9 cellular contexts compared by ENCODE assay signal in the genomic region with DNA sequence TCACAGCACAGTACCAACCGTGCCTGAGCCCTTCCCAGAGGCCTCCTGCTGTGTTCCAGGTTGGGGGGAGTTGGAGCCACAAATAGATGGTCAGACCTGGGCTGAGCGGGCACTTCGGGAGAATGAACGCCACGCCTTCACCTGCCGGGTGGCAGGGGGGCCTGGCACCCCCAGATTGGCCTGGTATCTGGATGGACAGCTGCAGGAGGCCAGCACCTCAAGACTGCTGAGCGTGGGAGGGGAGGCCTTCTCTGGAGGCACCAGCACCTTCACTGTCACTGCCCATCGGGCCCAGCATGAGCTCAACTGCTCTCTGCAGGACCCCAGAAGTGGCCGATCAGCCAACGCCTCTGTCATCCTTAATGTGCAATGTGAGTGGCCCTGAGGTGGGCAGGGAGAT. TPM values are rescaled to one million over a fixed set of nuclear protein-coding genes. Genes with fewer than 3 reads are reported as not detected.
DNase-seq lines count a peak whose midpoint lies in the region; ATAC-seq, FAIRE-seq and TF ChIP-seq lines count a peak whose summit lies in the region.
"Had no signal": no experiment of that assay in that cellular context is flagged by ENCODE, and none has a peak within 500 bp of the region (broad histone marks: within the 10 kb centered on the region; RNA-seq: fewer than 3 reads in every experiment).

No MANE protein-coding gene starts in this region.

- 79% methylated on average over 10 of the region's 10 CpGs for WGBS in GM12878 (ENCODE audit: insufficient coverage, insufficient replicate concordance, low lambda C conversion rate, missing lambda C conversion rate)
- 84 to 92% methylated on average over 4 to 10 of the region's 10 CpGs for WGBS in mesodermal cell (ENCODE audit: insufficient coverage in 2 of 2), 2 experiments
- WGBS in upper lobe of left lung, 2 donors: 90 to 94% methylated on average over 2 to 4 of the region's 10 CpGs

- H3K4me2 ChIP-seq in GM12878 (ENCODE audit: control insufficient read depth, insufficient read depth): peak overlapping the region; percentile 95; the same call in 1 of the 2 replicates

- BruUV-seq in MCF 10A (replicated peaks; lab: Mats Ljungman, UMichigan) (no TSS peak), GM12878 (replicated peaks; lab: Mats Ljungman, UMichigan) (no TSS peak)

- H3K9me3 Mint-ChIP-seq in MCF 10A (ENCODE audit: unreplicated experiment): no peaks in the 10 kb centered on the region

- H3K4me3 ChIP-seq in breast epithelium (peak overlapping the region in 2 of 3 donors; percentile 70 to 96), GM12878 (no peak overlapping the region), mesodermal cell (ENCODE audit: extremely low read depth, insufficient read depth, low read length, poor library complexity, severe bottlenecking) (peak overlapping the region; percentile 74), upper lobe of left lung (peak overlapping the region in 3 of 4 donors; percentile 70 to 100 (median 93))

- SMC1A ChIA-PET in GM12878 (lab: Charles Lee; ENCODE audit: uncharacterized antibody, unreplicated experiment): no interaction called here

- H4K20me1 ChIP-seq in GM12878 (ENCODE audit: control insufficient read depth, insufficient read depth): no peaks in the 10 kb centered on the region; the same call in 1 of the 2 replicates

- TF ChIP-seq RAD21 in GM12878 (IDR thresholded peaks at IDR 0.05; ENCODE audit: insufficient read depth, low read depth, low read length): no peak

- H3K36me3 Mint-ChIP-seq in MCF 10A (ENCODE audit: insufficient read depth, unreplicated experiment): peaks cover 8% of the 10 kb centered on the region

- no peak for TF ChIP-seq CTCF in breast epithelium (IDR thresholded peaks at IDR 0.05)
- TF ChIP-seq CTCF in MCF 10A (IDR thresholded peaks at IDR 0.05; ENCODE audit: unreplicated experiment): no peak
- no peak for TF ChIP-seq CTCF in GM12878 (IDR thresholded peaks at IDR 0.05 in 2 of 3, conservative IDR thresholded peaks at IDR 0.05 in 1 of 3; ENCODE audit: control insufficient read depth in 2 of 3, extremely low read depth in 1 of 3, insufficient read depth in 1 of 3, low read depth in 3 of 3, low read length in 3 of 3)
- TF ChIP-seq CTCF in upper lobe of left lung (IDR thresholded peaks at IDR 0.05): no peak

- no peak for TF ChIP-seq POLR2A in breast epithelium (IDR thresholded peaks at IDR 0.05)
- TF ChIP-seq POLR2A in GM12878 (IDR thresholded peaks at IDR 0.05; ENCODE audit: low read depth, low read length): no peak
- no peak for TF ChIP-seq POLR2A in upper lobe of left lung (IDR thresholded peaks at IDR 0.05)

- TF ChIP-seq EP300 in GM12878 (IDR thresholded peaks at IDR 0.05; ENCODE audit: borderline replicate concordance in 1 of 2, control insufficient read depth in 1 of 2, low read depth in 2 of 2, low read length in 2 of 2): no peak
- no peak for TF ChIP-seq EP300 in upper lobe of left lung (IDR thresholded peaks at IDR 0.05)

- H3K36me3 ChIP-seq in breast epithelium (no peaks in the 10 kb centered on the region), GM12878 (ENCODE audit: control insufficient read depth in 2 of 2, insufficient read depth in 2 of 2, low read length in 1 of 2) (0 out of 4 replicates have a peak, but pooled peaks cover 0 to 3% of the 10 kb centered on the region in 2 experiments), mesodermal cell (ENCODE audit: control insufficient read depth, insufficient read depth, low read length) (peaks cover 4% of the 10 kb centered on the region), upper lobe of left lung (peaks cover 0 to 10% (median 0%) of the 10 kb centered on the region in 4 donors)

- H3K4me1 Mint-ChIP-seq in MCF 10A (ENCODE audit: insufficient read depth, unreplicated experiment): no peaks in the 10 kb centered on the region

- no peak overlapping the region for H3K9ac ChIP-seq in GM12878 (ENCODE audit: control insufficient read depth, insufficient read depth, low read length)

- DNase-seq in breast epithelium (ENCODE audit: low spot score in 2 of 2) (no peak), MCF 10A (ENCODE audit: unreplicated experiment) (no peak), GM12878 (ENCODE audit: low read depth, low spot score) (no peak), upper lobe of left lung (peak in 1 of 2 donors; percentile 50), posterior vena cava (ENCODE audit: low spot score) (no peak), NCI-H2029 (lab: John Stamatoyannopoulos, UW) (no peak)
- DNase-seq: NCI-H1048 had no signal

- H3K9me3 ChIP-seq in breast epithelium (no peaks in the 10 kb centered on the region), GM12878 (replicated peaks; ENCODE audit: control insufficient read depth, insufficient read depth, low read length) (no peaks in the 10 kb centered on the region), mesodermal cell (ENCODE audit: control insufficient read depth, low read length) (no peaks in the 10 kb centered on the region), upper lobe of left lung (no peaks in the 10 kb centered on the region)

- in situ Hi-C loops in GM12878 (cut with MboI): no loop called here

- H3K79me2 ChIP-seq in GM12878 (ENCODE audit: control insufficient read depth, insufficient read depth, low read length): no peaks in the 10 kb centered on the region

- H3K27me3 Mint-ChIP-seq in MCF 10A (ENCODE audit: insufficient read depth, unreplicated experiment): no peaks in the 10 kb centered on the region

- H3K27me3 ChIP-seq in breast epithelium (no peaks in the 10 kb centered on the region), GM12878 (replicated peaks in 1 of 2; ENCODE audit: control insufficient read depth in 2 of 2, insufficient read depth in 2 of 2, low read length in 1 of 2) (no peaks in the 10 kb centered on the region), upper lobe of left lung (no peaks in the 10 kb centered on the region)

- H3K27ac ChIP-seq in breast epithelium (peak overlapping the region; percentile 54 to 91), GM12878 (ENCODE audit: control insufficient read depth, insufficient read depth) (no peak overlapping the region), mesodermal cell (ENCODE audit: low read depth, low read length, severe bottlenecking) (no peak overlapping the region), upper lobe of left lung (peak overlapping the region in 3 of 4 donors; percentile 54 to 84 (median 64))

- intact Hi-C loops in breast epithelium (cut with DNase I; ENCODE audit: low total_unique reads): no loop called here
- intact Hi-C loops in MCF 10A (cut with micrococcal nuclease): no loop called here
- intact Hi-C loops in GM12878 (cut with micrococcal nuclease; ENCODE audit: unreplicated experiment): loop anchor here (5.0 kb wide), 1 partner anchor 35 kb away; a partner anchor contains a TSS
- intact Hi-C loops in posterior vena cava (cut with DNase I): loop anchor here in 1 of 2 donors (5.0 kb wide), 1 partner anchor 35 kb away; a partner anchor contains a TSS

- H2AFZ ChIP-seq in GM12878 (ENCODE audit: control insufficient read depth, low read depth, low read length): no peak overlapping the region

- CTCF ChIA-PET in MCF 10A (lab: Yijun Ruan, JAX): no interaction called here
- CTCF ChIA-PET in GM12878 (lab: Yijun Ruan, JAX): no interaction called here

- POLR2A ChIA-PET in MCF 10A (lab: Yijun Ruan, JAX): no interaction called here
- POLR2A ChIA-PET in GM12878 (lab: Charles Lee): interaction anchor here (0.6 kb wide), 1 partner anchor 508 kb away, joined by 3 read pairs; no protein-coding TSS in a partner anchor

- ATAC-seq in GM12878 (no peak), upper lobe of left lung (ENCODE audit: low FRiP score in 2 of 2) (no peak), GM18907 (IDR thresholded peaks at IDR 0.05; ENCODE audit: unreplicated experiment) (no peak)

- no peak overlapping the region for H3K27ac Mint-ChIP-seq in MCF 10A (ENCODE audit: low read depth, unreplicated experiment)

- peaks cover 4 to 6% of the 10 kb centered on the region in 2 donors for H3K4me1 ChIP-seq in breast epithelium
- H3K4me1 ChIP-seq in GM12878 (ENCODE audit: control insufficient read depth, insufficient read depth, low read length): 0 out of 2 replicates have a peak, but pooled peaks cover 3% of the 10 kb centered on the region
- H3K4me1 ChIP-seq in mesodermal cell (ENCODE audit: control insufficient read depth, insufficient read depth, low read length, poor library complexity, severe bottlenecking): no peaks in the 10 kb centered on the region
- H3K4me1 ChIP-seq in upper lobe of left lung: peaks cover 17 to 31% (median 26%) of the 10 kb centered on the region in 4 donors

- no peak for FAIRE-seq in GM12878 (lab: Jason Lieb, UNC)

- no peak overlapping the region for H3K4me3 Mint-ChIP-seq in MCF 10A (ENCODE audit: unreplicated experiment)

- RAD21 ChIA-PET in GM12878 (lab: Charles Lee; ENCODE audit: unreplicated experiment): no interaction called here

RNA-seq across cellular contexts. Expression of a gene that starts 1.1 kb away (rescaled TPM):
- total RNA-seq in breast epithelium: 10 to 100 TPM; 14.1 to 53.6 (median 38.0) TPM
- 0.79 and 0.91 TPM in 2 replicates for total RNA-seq in MCF 10A (2022)
- total RNA-seq in GM12878 (2013; cell fraction: nucleolus; rRNA removed): 33.7 and 45.1 TPM in 2 replicates
- total RNA-seq in GM12878 (2014; rRNA removed): 7.9 and 13.9 TPM in 2 replicates
- 4.6 and 5.2 TPM in 2 replicates for total RNA-seq in GM12878 (2014; rRNA removed; fragmentation: Illumina TruSeq; extraction: Trizol)
- total RNA-seq in GM12878 (2021): 8.5 and 10.2 TPM in 2 replicates
- polyA plus RNA-seq in GM12878 (2011; ENCODE audit: low read depth): 3.3 TPM
- polyA plus RNA-seq in GM12878 (2011; rRNA removed): 3.3 and 5.2 TPM in 2 replicates
- 7.7 and 9.1 TPM in 2 replicates for polyA plus RNA-seq in GM12878 (2011; cell fraction: cytosol; rRNA removed)
- polyA plus RNA-seq in GM12878 (2011; cell fraction: nucleus; rRNA removed): 35.3 and 37.5 TPM in 2 replicates
- polyA plus RNA-seq in GM12878 (2012): 5.8 and 6.8 TPM in 2 replicates
- polyA plus RNA-seq in GM12878 (2014; fragmentation: Illumina TruSeq; extraction: Trizol): 3.5 and 7.5 TPM in 2 replicates
- polyA plus RNA-seq in GM12878 (2014; fragmentation: Nextera tagmentation; extraction: Ambion mirVana): 1 to 10 TPM; 1.4 to 1.7 TPM
- 7.9 and 9.4 TPM in 2 replicates for polyA plus RNA-seq in GM12878 (2014; rRNA removed)
- 1 to 10 TPM; 8.2 to 9.1 TPM for polyA plus RNA-seq in GM12878 (2016; fragmentation: Nextera tagmentation; extraction: Ambion mirVana)
- polyA minus RNA-seq in GM12878 (2011; rRNA and poly(A)+ RNA removed): 12.9 and 13.1 TPM in 2 replicates
- 2.2 and 4.5 TPM in 2 replicates for polyA minus RNA-seq in GM12878 (2011; cell fraction: cytosol; rRNA and poly(A)+ RNA removed)
- 18.0 and 21.9 TPM in 2 replicates for polyA minus RNA-seq in GM12878 (2011; cell fraction: nucleus; rRNA and poly(A)+ RNA removed)
- 14.3 TPM for polyA plus RNA-seq in mesodermal cell (2013, experiment 1 of 2)
- 12.0 TPM for polyA plus RNA-seq in mesodermal cell (2013, experiment 2 of 2)
- 10 to 100 TPM; 20.0 to 58.7 (median 28.0) TPM for total RNA-seq in upper lobe of left lung
- total RNA-seq in posterior vena cava: 10 to 100 TPM; 20.5 to 22.8 TPM

RNA-seq across cellular contexts. Expression of a gene that starts 4.8 kb away (rescaled TPM):
- total RNA-seq in breast epithelium (10 to 100 TPM in 1 of 3 donors, 1 to 10 TPM in 2; 3.4 to 15.1 (median 6.2) TPM), MCF 10A (2022) (0.52 and 0.63 TPM in 2 replicates), GM12878 (2014; rRNA removed) (0.49 TPM in 1 of 2 replicates, not detected in the other), GM12878 (2014; rRNA removed; fragmentation: Illumina TruSeq; extraction: Trizol) (not detected in 2 replicates), GM12878 (2021) (0.27 TPM in 1 of 2 replicates, not detected in the other), upper lobe of left lung (1 to 10 TPM in 3 of 6 donors, under 1 TPM in 1, not detected in 2; 0.34 to 9.4 (median 1.5) TPM), posterior vena cava (under 1 TPM in 1 of 2 donors, not detected in 1; 0.43 TPM)
- 0.71 TPM in 1 of 2 replicates, not detected in the other for total RNA-seq in GM12878 (2013; cell fraction: nucleolus; rRNA removed)
- not detected for polyA plus RNA-seq in GM12878 (2011; ENCODE audit: low read depth)
- polyA plus RNA-seq in GM12878 (2011; rRNA removed) (not detected in 2 replicates), GM12878 (2014; fragmentation: Illumina TruSeq; extraction: Trizol) (not detected in 2 replicates), GM12878 (2014; fragmentation: Nextera tagmentation; extraction: Ambion mirVana) (not detected), GM12878 (2014; rRNA removed) (0.22 and 0.28 TPM in 2 replicates), GM12878 (2016; fragmentation: Nextera tagmentation; extraction: Ambion mirVana) (under 1 TPM; 0.59 to 0.78 TPM)
- not detected in 2 replicates for polyA plus RNA-seq in GM12878 (2011; cell fraction: cytosol; rRNA removed)
- polyA plus RNA-seq in GM12878 (2011; cell fraction: nucleus; rRNA removed): not detected in 2 replicates
- polyA plus RNA-seq in GM12878 (2012): 0.15 TPM in 1 of 2 replicates, not detected in the other
- not detected in 2 replicates for polyA minus RNA-seq in GM12878 (2011; rRNA and poly(A)+ RNA removed)
- polyA minus RNA-seq in GM12878 (2011; cell fraction: cytosol; rRNA and poly(A)+ RNA removed): not detected in 2 replicates
- 0.67 TPM in 1 of 2 replicates, not detected in the other for polyA minus RNA-seq in GM12878 (2011; cell fraction: nucleus; rRNA and poly(A)+ RNA removed)
- polyA plus RNA-seq in mesodermal cell (2013, experiment 1 of 2): not detected
- polyA plus RNA-seq in mesodermal cell (2013, experiment 2 of 2): not detected

RNA-seq across cellular contexts. Expression of a gene that starts 33.6 kb away (rescaled TPM):
- total RNA-seq in breast epithelium (10 to 100 TPM; 24.3 to 45.9 (median 33.4) TPM), MCF 10A (2022) (21.3 and 24.3 TPM in 2 replicates), GM12878 (2014; rRNA removed) (15.4 and 19.3 TPM in 2 replicates), GM12878 (2014; rRNA removed; fragmentation: Illumina TruSeq; extraction: Trizol) (15.0 and 15.3 TPM in 2 replicates), GM12878 (2021) (10.3 and 11.2 TPM in 2 replicates), upper lobe of left lung (10 to 100 TPM in 5 of 6 donors, 1 to 10 TPM in 1; 7.5 to 38.3 (median 21.5) TPM), posterior vena cava (10 to 100 TPM; 15.9 TPM)
- 16.4 TPM in 2 replicates for total RNA-seq in GM12878 (2013; cell fraction: nucleolus; rRNA removed)
- 8.8 TPM for polyA plus RNA-seq in GM12878 (2011; ENCODE audit: low read depth)
- polyA plus RNA-seq in GM12878 (2011; rRNA removed) (26.6 and 29.7 TPM in 2 replicates), GM12878 (2014; fragmentation: Illumina TruSeq; extraction: Trizol) (16.8 and 23.4 TPM in 2 replicates), GM12878 (2014; fragmentation: Nextera tagmentation; extraction: Ambion mirVana) (10 to 100 TPM; 19.4 to 21.6 TPM), GM12878 (2014; rRNA removed) (12.6 and 14.5 TPM in 2 replicates), GM12878 (2016; fragmentation: Nextera tagmentation; extraction: Ambion mirVana) (10 to 100 TPM; 14.2 to 16.6 TPM)
- 22.1 and 22.6 TPM in 2 replicates for polyA plus RNA-seq in GM12878 (2011; cell fraction: cytosol; rRNA removed)
- polyA plus RNA-seq in GM12878 (2011; cell fraction: nucleus; rRNA removed): 15.3 and 18.3 TPM in 2 replicates
- 9.4 and 10.4 TPM in 2 replicates for polyA plus RNA-seq in GM12878 (2012)
- 22.0 and 23.3 TPM in 2 replicates for polyA minus RNA-seq in GM12878 (2011; rRNA and poly(A)+ RNA removed)
- polyA minus RNA-seq in GM12878 (2011; cell fraction: cytosol; rRNA and poly(A)+ RNA removed): 4.9 and 9.5 TPM in 2 replicates
- 4.2 and 5.4 TPM in 2 replicates for polyA minus RNA-seq in GM12878 (2011; cell fraction: nucleus; rRNA and poly(A)+ RNA removed)
- polyA plus RNA-seq in mesodermal cell (2013, experiment 1 of 2): 19.8 TPM
- polyA plus RNA-seq in mesodermal cell (2013, experiment 2 of 2): 22.0 TPM

RNA-seq across cellular contexts. Expression of a gene that starts 40.1 kb away (rescaled TPM):
- total RNA-seq in breast epithelium (10 to 100 TPM; 94.1 to 99.1 (median 98.6) TPM), MCF 10A (2022) (157 and 164 TPM in 2 replicates), GM12878 (2014; rRNA removed) (72.6 and 79.6 TPM in 2 replicates), GM12878 (2014; rRNA removed; fragmentation: Illumina TruSeq; extraction: Trizol) (88.9 and 99.6 TPM in 2 replicates), GM12878 (2021) (116 and 118 TPM in 2 replicates), upper lobe of left lung (100 to 1,000 TPM in 3 of 6 donors, 10 to 100 TPM in 3; 29.3 to 121 (median 94.6) TPM), posterior vena cava (100 to 1,000 TPM; 148 to 176 TPM)
- 40.2 and 41.9 TPM in 2 replicates for total RNA-seq in GM12878 (2013; cell fraction: nucleolus; rRNA removed)
- polyA plus RNA-seq in GM12878 (2011; ENCODE audit: low read depth): 77.4 TPM
- polyA plus RNA-seq in GM12878 (2011; rRNA removed) (172 and 177 TPM in 2 replicates), GM12878 (2014; fragmentation: Illumina TruSeq; extraction: Trizol) (152 and 180 TPM in 2 replicates), GM12878 (2014; fragmentation: Nextera tagmentation; extraction: Ambion mirVana) (10 to 100 TPM; 33.3 to 47.4 TPM), GM12878 (2014; rRNA removed) (90.3 and 103 TPM in 2 replicates), GM12878 (2016; fragmentation: Nextera tagmentation; extraction: Ambion mirVana) (100 to 1,000 TPM; 109 to 114 TPM)
- polyA plus RNA-seq in GM12878 (2011; cell fraction: cytosol; rRNA removed): 133 and 164 TPM in 2 replicates
- 34.7 and 45.2 TPM in 2 replicates for polyA plus RNA-seq in GM12878 (2011; cell fraction: nucleus; rRNA removed)
- polyA plus RNA-seq in GM12878 (2012): 84.9 and 97.1 TPM in 2 replicates
- polyA minus RNA-seq in GM12878 (2011; rRNA and poly(A)+ RNA removed): 132 and 165 TPM in 2 replicates
- 48.4 and 55.4 TPM in 2 replicates for polyA minus RNA-seq in GM12878 (2011; cell fraction: cytosol; rRNA and poly(A)+ RNA removed)
- polyA minus RNA-seq in GM12878 (2011; cell fraction: nucleus; rRNA and poly(A)+ RNA removed): 10.6 and 15.8 TPM in 2 replicates
- polyA plus RNA-seq in mesodermal cell (2013, experiment 1 of 2): 239 TPM
- polyA plus RNA-seq in mesodermal cell (2013, experiment 2 of 2): 232 TPM

Comparison
In these comparisons a context has a peak if more than half of its experiments do, and no peak if none do; other contexts are left out.
1. H3K27ac ChIP-seq: peak in breast epithelium (2 of 2) and upper lobe of left lung (3 of 4); none in GM12878 (single experiment) and mesodermal cell (single experiment).